9 cellular contexts compared by ENCODE assay signal in the genomic region with DNA sequence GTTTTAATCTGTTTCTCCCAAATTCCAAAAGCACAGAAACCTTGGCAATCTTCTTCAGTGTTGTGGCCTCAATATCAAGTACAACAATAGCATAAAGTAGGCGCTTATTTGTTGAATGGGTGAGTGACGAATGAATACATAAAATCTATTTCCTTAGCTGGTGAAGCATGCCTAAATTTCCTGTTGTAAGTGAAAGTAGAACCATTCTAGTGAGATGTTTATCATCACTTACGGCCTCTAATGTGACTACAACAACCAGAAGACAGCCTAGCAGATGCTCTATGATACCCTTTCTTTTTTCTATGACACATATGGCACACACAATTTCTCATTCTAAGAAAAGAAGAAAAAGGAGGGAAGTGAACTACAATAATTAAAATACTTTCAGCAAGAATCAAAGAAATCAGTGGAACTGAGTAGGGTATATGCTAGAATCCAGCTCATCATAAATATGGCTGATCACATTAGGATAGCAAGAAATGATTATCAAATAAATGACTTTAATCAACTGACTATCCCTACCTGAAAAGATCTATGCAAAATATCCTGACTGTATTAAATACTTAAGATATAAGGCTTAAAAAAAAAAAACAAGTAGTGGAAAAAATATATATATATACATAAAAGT.
DNase-seq lines count a peak whose midpoint lies in the region; ATAC-seq and TF ChIP-seq lines count a peak whose summit lies in the region.
"Had no signal": no experiment of that assay in that cellular context is flagged by ENCODE, and none has a peak within 500 bp of the region (broad histone marks: within the 10 kb centered on the region; RNA-seq: fewer than 3 reads in every experiment).

No MANE protein-coding gene starts in this region.

- H3K9me3 ChIP-seq in OCI-LY7 (ENCODE audit: low read length) (no peaks in the 10 kb centered on the region), osteoblast (ENCODE audit: low read depth, low read length) (no peaks in the 10 kb centered on the region)

- CTCF ChIA-PET in OCI-LY7 (lab: Charles Lee; ENCODE audit: unreplicated experiment): no interaction called here

- TF ChIP-seq POLR2A in GM18505 (IDR thresholded peaks at IDR 0.05; ENCODE audit: borderline replicate concordance, extremely low read depth, insufficient read depth, insufficient read length): no peak

- no peaks in the 10 kb centered on the region for H3K79me2 ChIP-seq in OCI-LY7 (ENCODE audit: insufficient read depth, low read depth, low read length)
- no peaks in the 10 kb centered on the region for H3K79me2 ChIP-seq in osteoblast (ENCODE audit: insufficient read depth, low read length)

- H3K27ac ChIP-seq in OCI-LY7 (ENCODE audit: low read depth, low read length, poor library complexity, severe bottlenecking): no peak overlapping the region
- no peak overlapping the region for H3K27ac ChIP-seq in osteoblast (ENCODE audit: low read depth, low read length)

- no TSS peak for BruUV-seq in OCI-LY7 (replicated peaks; lab: Mats Ljungman, UMichigan)

- no peaks in the 10 kb centered on the region for H3K9me2 ChIP-seq in OCI-LY7 (ENCODE audit: insufficient read depth, low read length)

- peak overlapping the region; percentile 10; the same call in 1 of the 2 replicates for H2AFZ ChIP-seq in OCI-LY7 (ENCODE audit: low read length)
- no peak overlapping the region for H2AFZ ChIP-seq in osteoblast (ENCODE audit: low read length)

- H3K27me3 ChIP-seq in osteoblast (ENCODE audit: insufficient read depth, low read length): no peaks in the 10 kb centered on the region

- ATAC-seq in GM18505 (IDR thresholded peaks at IDR 0.05; ENCODE audit: unreplicated experiment): peak; percentile 62
- ATAC-seq in GM21447 (IDR thresholded peaks at IDR 0.05; ENCODE audit: unreplicated experiment): peak; percentile 78
- ATAC-seq: right cardiac atrium had no signal

- H3K4me2 ChIP-seq in OCI-LY7 (ENCODE audit: low read length) (peak overlapping the region; percentile 41), osteoblast (ENCODE audit: insufficient read depth, low read length) (no peak overlapping the region)

- POLR2A ChIA-PET in OCI-LY7 (lab: Charles Lee): no interaction called here

- peak; percentile 48 for DNase-seq in OCI-LY7 (ENCODE audit: low spot score)
- DNase-seq in lung microvascular endothelial cell (ENCODE audit: low read depth in 2 of 2): peak; percentile 78 to 92
- no peak for DNase-seq in stimulated activated CD4-positive, alpha-beta T cell treated with anti-CD3 and anti-CD28 coated beads, Interleukin-12 subunit alpha, Interleukin-12 subunit beta, amount 100 ng/mL, for 4 hours
- no peak for DNase-seq in HPDE6-E6E7 (ENCODE audit: extremely low spot score)
- DNase-seq in osteoblast (ENCODE audit: insufficient read length, low spot score, missing footprints): no peak
- no peak for DNase-seq in midbrain (lab: John Stamatoyannopoulos, UW)
- DNase-seq: right cardiac atrium had no signal

- H4K20me1 ChIP-seq in OCI-LY7 (ENCODE audit: insufficient read depth, low read length) (no peaks in the 10 kb centered on the region), osteoblast (ENCODE audit: insufficient read depth, low read length) (no peaks in the 10 kb centered on the region)

- TF ChIP-seq CTCF in OCI-LY7 (conservative IDR thresholded peaks at IDR 0.05; ENCODE audit: low read length) (no peak), osteoblast (IDR thresholded peaks at IDR 0.05; ENCODE audit: extremely low read depth, low read depth, low read length) (no peak)

- H3K36me3 ChIP-seq in OCI-LY7 (ENCODE audit: insufficient read depth, low read length) (no peaks in the 10 kb centered on the region), osteoblast (ENCODE audit: insufficient read depth, low read length) (no peaks in the 10 kb centered on the region)

- H3K4me1 ChIP-seq in OCI-LY7 (ENCODE audit: insufficient read depth, low read length, poor library complexity, severe bottlenecking): peaks cover 10% of the 10 kb centered on the region
- H3K4me1 ChIP-seq in osteoblast (ENCODE audit: insufficient read depth, low read length): no peaks in the 10 kb centered on the region

- H3K4me3 ChIP-seq in OCI-LY7 (ENCODE audit: low read depth, low read length, poor library complexity, severe bottlenecking): peak overlapping the region; percentile 8
- no peak overlapping the region for H3K4me3 ChIP-seq in osteoblast (ENCODE audit: insufficient read depth, low read length)

- intact Hi-C loops in OCI-LY7 (cut with micrococcal nuclease; ENCODE audit: unreplicated experiment): no loop called here

Comparison
In these comparisons a context has a peak if more than half of its experiments do, and no peak if none do; other contexts are left out.
1. DNase-seq: peak in OCI-LY7 (single experiment) and lung microvascular endothelial cell (2 of 2); none in stimulated activated CD4-positive, alpha-beta T cell treated with anti-CD3 and anti-CD28 coated beads, Interleukin-12 subunit alpha, Interleukin-12 subunit beta, amount 100 ng/mL, for 4 hours (single experiment), HPDE6-E6E7 (single experiment), osteoblast (single experiment) and midbrain (single experiment).